Comparison of ENCODE assay signal across 38 cellular contexts in the genomic region with DNA sequence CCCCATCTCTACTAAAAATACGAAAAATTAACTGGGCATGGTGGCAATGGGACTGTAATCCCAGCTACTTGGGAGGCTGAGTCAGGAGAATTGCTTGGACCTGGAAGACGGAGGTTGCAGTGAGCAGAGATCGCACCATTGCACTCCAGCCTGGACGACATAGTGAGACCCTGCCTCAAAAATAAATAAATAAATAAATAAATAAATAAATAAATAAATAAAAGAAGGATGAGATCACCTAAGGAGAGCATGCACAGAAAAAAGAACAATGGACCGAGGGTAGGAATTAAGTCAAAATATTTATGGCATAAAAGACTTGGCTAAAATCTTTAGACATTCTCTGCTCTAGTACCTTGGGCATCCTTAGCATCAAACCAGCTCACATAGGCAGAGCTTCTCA.
"Had no signal": no experiment of that assay in that cellular context is flagged by ENCODE, and none has a peak within 500 bp of the region (broad histone marks: within the 10 kb centered on the region; RNA-seq: fewer than 3 reads in every experiment).

No MANE protein-coding gene starts in this region.

- H3K36me3 ChIP-seq: adrenal gland, ascending aorta, brain microvascular endothelial cell, breast epithelium, cardiac muscle cell had no signal

- H3K27ac ChIP-seq: adrenal gland, ascending aorta, body of pancreas, brain microvascular endothelial cell, breast epithelium, cardiac muscle cell had no signal

- H3K36me3 Mint-ChIP-seq: activated naive CD4-positive, alpha-beta T cell treated with anti-CD3 and anti-CD28 coated beads, Interleukin-2, amount 10 ng/mL, durations not matched to agents 7 days and 5 days; activated naive CD4-positive, alpha-beta T cell treated with anti-CD3 and anti-CD28 coated beads, Interleukin-2, amount 50 U/mL, for 24 hours; activated naive CD4-positive, alpha-beta T cell treated with anti-CD3 and anti-CD28 coated beads, Interleukin-2, amount 50 U/mL, for 72 hours; activated naive CD8-positive, alpha-beta T cell treated with anti-CD3 and anti-CD28 coated beads for 36 hours; brain had no signal

- H3K9me3 ChIP-seq: adrenal gland, ascending aorta, body of pancreas, breast epithelium had no signal

- H3K4me1 ChIP-seq: body of pancreas, breast epithelium had no signal

- FAIRE-seq: astrocyte, bronchial epithelial cell had no signal

- H3K27ac Mint-ChIP-seq: activated naive CD4-positive, alpha-beta T cell treated with anti-CD3 and anti-CD28 coated beads for 36 hours; activated naive CD4-positive, alpha-beta T cell treated with anti-CD3 and anti-CD28 coated beads, Interleukin-2, amount 10 ng/mL, durations not matched to agents 7 days and 5 days; activated naive CD4-positive, alpha-beta T cell treated with anti-CD3 and anti-CD28 coated beads, Interleukin-2, amount 50 U/mL, for 24 hours; activated naive CD4-positive, alpha-beta T cell treated with anti-CD3 and anti-CD28 coated beads, Interleukin-2, amount 50 U/mL, for 72 hours; activated naive CD8-positive, alpha-beta T cell; activated naive CD8-positive, alpha-beta T cell treated with anti-CD3 and anti-CD28 coated beads for 36 hours; activated naive CD8-positive, alpha-beta T cell treated with anti-CD3 and anti-CD28 coated beads, Interleukin-2, amount 10 ng/mL, durations not matched to agents 7 days and 5 days; activated naive CD8-positive, alpha-beta T cell treated with anti-CD3 and anti-CD28 coated beads, Interleukin-2, amount 50 U/mL, for 24 hours; activated T-cell treated with anti-CD3 and anti-CD28 coated beads, Interleukin-2, amount 50 U/mL, for 72 hours; activated T-helper 1 cell treated with anti-CD3 and anti-CD28 coated beads, Interleukin-12 subunit alpha, Interleukin-12 subunit beta, Interleukin-2, Interleukin-4 antibody, amounts not matched to agents 30 ng/mL and 10 ng/mL and 1 ng/mL, durations not matched to agents 14 hours and 24 hours and 36 hours; activated T-helper 17 cell treated with anti-CD3 and anti-CD28 coated beads, Interleukin-2, amount 50 U/mL, for 72 hours; activated T-helper 2 cell treated with anti-CD3 and anti-CD28 coated beads, Interferon-gamma antibody, Interleukin-2, Interleukin-4, amounts not matched to agents 10 μg/mL and 5 μg/mL and 100 μg/mL, durations not matched to agents 14 hours and 24 hours and 36 hours; brain had no signal

- ATAC-seq: activated naive CD4-positive, alpha-beta T cell treated with anti-CD3 and anti-CD28 coated beads, Interleukin-2, amount 50 U/mL, for 72 hours; activated naive CD8-positive, alpha-beta T cell treated with anti-CD3 and anti-CD28 coated beads, Interleukin-2, amount 50 U/mL, for 24 hours; activated T-cell treated with anti-CD3 and anti-CD28 coated beads, Interleukin-2, amount 50 U/mL, for 4 hours; activated T-cell treated with anti-CD3 and anti-CD28 coated beads, Interleukin-2, amount 50 U/mL, for 72 hours; activated T-helper 17 cell treated with anti-CD3 and anti-CD28 coated beads, Interleukin-2, amount 50 U/mL, for 72 hours; body of pancreas had no signal

- H3K27me3 Mint-ChIP-seq: activated naive CD4-positive, alpha-beta T cell treated with anti-CD3 and anti-CD28 coated beads, Interleukin-2, amount 50 U/mL, for 24 hours; activated naive CD8-positive, alpha-beta T cell; activated naive CD8-positive, alpha-beta T cell treated with anti-CD3 and anti-CD28 coated beads for 36 hours; activated naive CD8-positive, alpha-beta T cell treated with anti-CD3 and anti-CD28 coated beads, Interleukin-2, amount 10 ng/mL, durations not matched to agents 7 days and 5 days; activated naive CD8-positive, alpha-beta T cell treated with anti-CD3 and anti-CD28 coated beads, Interleukin-2, amount 50 U/mL, for 24 hours; activated T-helper 17 cell treated with anti-CD3 and anti-CD28 coated beads, Interleukin-2, amount 50 U/mL, for 72 hours; central memory CD8-positive, alpha-beta T cell had no signal

- H3K4me3 ChIP-seq: adrenal gland, ascending aorta, body of pancreas, breast epithelium, cardiac muscle cell had no signal

- DNase-seq: activated effector memory CD4-positive, alpha-beta T cell treated with anti-CD3 and anti-CD28 coated beads, Interleukin-2, amount 50 U/mL, for 16 hours; activated effector memory CD4-positive, alpha-beta T cell treated with Interleukin-2 at 50 U/mL for 16 hours; activated gamma-delta T cell; activated gamma-delta T cell treated with Interleukin-2 at 50 U/mL for 16 hours; activated naive CD4-positive, alpha-beta T cell; activated naive CD4-positive, alpha-beta T cell treated with anti-CD3 and anti-CD28 coated beads for 36 hours; activated naive CD4-positive, alpha-beta T cell treated with anti-CD3 and anti-CD28 coated beads, Interleukin-2, amount 10 ng/mL, durations not matched to agents 7 days and 5 days; activated naive CD4-positive, alpha-beta T cell treated with anti-CD3 and anti-CD28 coated beads, Interleukin-2, amount 50 U/mL, for 16 hours; activated naive CD4-positive, alpha-beta T cell treated with Interleukin-2 at 50 U/mL for 16 hours; activated naive CD8-positive, alpha-beta T cell treated with anti-CD3 and anti-CD28 coated beads for 36 hours; activated naive CD8-positive, alpha-beta T cell treated with anti-CD3 and anti-CD28 coated beads, Interleukin-2, amount 10 ng/mL, durations not matched to agents 7 days and 5 days; activated naive CD8-positive, alpha-beta T cell treated with anti-CD3 and anti-CD28 coated beads, Interleukin-2, amount 50 U/mL, for 24 hours; activated T-cell treated with anti-CD3 and anti-CD28 coated beads, Interleukin-2, amount 50 U/mL, for 4 hours; activated T-cell treated with anti-CD3 and anti-CD28 coated beads, Interleukin-2, amount 50 U/mL, for 48 hours; activated T-cell treated with anti-CD3 and anti-CD28 coated beads, Interleukin-2, amount 50 U/mL, for 72 hours; adrenal gland; amniotic stem cell; amygdala; anterior cingulate cortex; aorta; body of pancreas; brain microvascular endothelial cell; caudate nucleus; central memory CD4-positive, alpha-beta T cell; cerebellar nuclear complex had no signal

- H3K4me3 Mint-ChIP-seq: activated naive CD4-positive, alpha-beta T cell treated with anti-CD3 and anti-CD28 coated beads for 36 hours; activated naive CD4-positive, alpha-beta T cell treated with anti-CD3 and anti-CD28 coated beads, Interleukin-2, amount 10 ng/mL, durations not matched to agents 7 days and 5 days; activated naive CD4-positive, alpha-beta T cell treated with anti-CD3 and anti-CD28 coated beads, Interleukin-2, amount 50 U/mL, for 24 hours; activated naive CD8-positive, alpha-beta T cell; activated naive CD8-positive, alpha-beta T cell treated with anti-CD3 and anti-CD28 coated beads for 36 hours; activated naive CD8-positive, alpha-beta T cell treated with anti-CD3 and anti-CD28 coated beads, Interleukin-2, amount 10 ng/mL, durations not matched to agents 7 days and 5 days; activated naive CD8-positive, alpha-beta T cell treated with anti-CD3 and anti-CD28 coated beads, Interleukin-2, amount 50 U/mL, for 24 hours; activated T-cell treated with anti-CD3 and anti-CD28 coated beads, Interleukin-2, amount 50 U/mL, for 4 hours; activated T-cell treated with anti-CD3 and anti-CD28 coated beads, Interleukin-2, amount 50 U/mL, for 72 hours; activated T-helper 1 cell treated with anti-CD3 and anti-CD28 coated beads, Interleukin-12 subunit alpha, Interleukin-12 subunit beta, Interleukin-2, Interleukin-4 antibody, amounts not matched to agents 30 ng/mL and 10 ng/mL and 1 ng/mL, durations not matched to agents 14 hours and 24 hours and 36 hours; activated T-helper 17 cell treated with anti-CD3 and anti-CD28 coated beads, Interleukin-2, amount 50 U/mL, for 72 hours; brain; central memory CD8-positive, alpha-beta T cell had no signal

- H3K9me3 Mint-ChIP-seq: activated naive CD4-positive, alpha-beta T cell treated with anti-CD3 and anti-CD28 coated beads for 36 hours; activated naive CD4-positive, alpha-beta T cell treated with anti-CD3 and anti-CD28 coated beads, Interleukin-2, amount 10 ng/mL, durations not matched to agents 7 days and 5 days; activated naive CD4-positive, alpha-beta T cell treated with anti-CD3 and anti-CD28 coated beads, Interleukin-2, amount 50 U/mL, for 24 hours; activated naive CD8-positive, alpha-beta T cell treated with anti-CD3 and anti-CD28 coated beads for 36 hours; activated naive CD8-positive, alpha-beta T cell treated with anti-CD3 and anti-CD28 coated beads, Interleukin-2, amount 10 ng/mL, durations not matched to agents 7 days and 5 days; activated naive CD8-positive, alpha-beta T cell treated with anti-CD3 and anti-CD28 coated beads, Interleukin-2, amount 50 U/mL, for 24 hours; activated T-cell treated with anti-CD3 and anti-CD28 coated beads, Interleukin-2, amount 50 U/mL, for 4 hours; activated T-helper 1 cell treated with anti-CD3 and anti-CD28 coated beads, Interleukin-12 subunit alpha, Interleukin-12 subunit beta, Interleukin-2, Interleukin-4 antibody, amounts not matched to agents 30 ng/mL and 10 ng/mL and 1 ng/mL, durations not matched to agents 14 hours and 24 hours and 36 hours; activated T-helper 17 cell treated with anti-CD3 and anti-CD28 coated beads, Interleukin-2, amount 50 U/mL, for 72 hours; activated T-helper 2 cell treated with anti-CD3 and anti-CD28 coated beads, Interferon-gamma antibody, Interleukin-2, Interleukin-4, amounts not matched to agents 10 μg/mL and 5 μg/mL and 100 μg/mL, durations not matched to agents 14 hours and 24 hours and 36 hours; brain; central memory CD8-positive, alpha-beta T cell had no signal
